ENCODE assay signal across 16 cellular contexts in genomic region chr10:44961931-44962750, GRCh38. TPM values are rescaled to one million over a fixed set of nuclear protein-coding genes. Genes with fewer than 3 reads are reported as not detected.
DNase-seq lines count a peak whose midpoint lies in the region; ATAC-seq, FAIRE-seq and TF ChIP-seq lines count a peak whose summit lies in the region.
"Had no signal": no experiment of that assay in that cellular context is flagged by ENCODE, and none has a peak within 500 bp of the region (broad histone marks: within the 10 kb centered on the region; RNA-seq: fewer than 3 reads in every experiment).

No MANE protein-coding gene starts in this region.

- CTCF ChIA-PET in CD4-positive, alpha-beta T cell (lab: Charles Lee) = no interaction called here
- CTCF ChIA-PET in GM12878 (lab: Yijun Ruan, JAX) = interaction anchor here (1.1 to 9.1 kb wide), 8 partner anchors 11 to 28 kb away, joined by 3 to 116 read pairs (median 4); partner anchors contain the start of gene DEPP1
- CTCF ChIA-PET in Calu3 (lab: Charles Lee) = no interaction called here

- TF ChIP-seq CTCF in CD4-positive, alpha-beta T cell (IDR thresholded peaks at IDR 0.05) = no peak
- TF ChIP-seq CTCF in GM12878 (IDR thresholded peaks at IDR 0.05 in 2 of 3, conservative IDR thresholded peaks at IDR 0.05 in 1 of 3; ENCODE audit: control insufficient read depth in 2 of 3, extremely low read depth in 1 of 3, insufficient read depth in 1 of 3, low read depth in 3 of 3, low read length in 3 of 3) (no peak), Calu3 (IDR thresholded peaks at IDR 0.05; ENCODE audit: unreplicated experiment) (no peak)

- H3K4me3 ChIP-seq in GM12878 (peak overlapping the region; percentile 1; the same call in 1 of the 2 replicates), rectal smooth muscle tissue (ENCODE audit: low read length) (peak overlapping the region; percentile 26)
- H3K4me3 ChIP-seq: smooth muscle cell had no signal

- WGBS in GM12878 (ENCODE audit: insufficient coverage, insufficient replicate concordance, low lambda C conversion rate, missing lambda C conversion rate) = 90% methylated on average over 11 of the region's 11 CpGs

- BruUV-seq in GM12878 (replicated peaks; lab: Mats Ljungman, UMichigan) (no TSS peak), Calu3 (replicated peaks; lab: Mats Ljungman, UMichigan) (no TSS peak)

- H3K4me1 Mint-ChIP-seq in CD4-positive, alpha-beta T cell (ENCODE audit: low read depth) = peaks cover 33% of the 10 kb centered on the region
- H3K4me1 Mint-ChIP-seq in Calu3 (ENCODE audit: low read depth, unreplicated experiment) = peaks cover 35% of the 10 kb centered on the region

- H3K4me1 ChIP-seq in GM12878 (ENCODE audit: control insufficient read depth, insufficient read depth, low read length) (peaks cover 70% of the 10 kb centered on the region), rectal smooth muscle tissue (ENCODE audit: control insufficient read depth, insufficient read depth, low read length) (peaks cover 8% of the 10 kb centered on the region)

- no peaks in the 10 kb centered on the region for H3K36me3 ChIP-seq in GM12878 (ENCODE audit: control insufficient read depth in 2 of 2, insufficient read depth in 2 of 2, low read length in 1 of 2)
- no peaks in the 10 kb centered on the region for H3K36me3 ChIP-seq in rectal smooth muscle tissue (ENCODE audit: control insufficient read depth, insufficient read depth, low read length)

- H3K9ac ChIP-seq in GM12878 (ENCODE audit: control insufficient read depth, insufficient read depth, low read length) (peak overlapping the region; percentile 62; the same call in 1 of the 2 replicates), rectal smooth muscle tissue (ENCODE audit: low read length) (peak overlapping the region; percentile 19)

- intact Hi-C loops in CD4-positive, alpha-beta T cell (cut with DNase I, micrococcal nuclease) = no loop called here
- intact Hi-C loops in GM12878 (cut with micrococcal nuclease; ENCODE audit: unreplicated experiment) = loop anchor here (10.0 kb wide), 2 partner anchors 413 to 1817 kb away; partner anchors contain the start of gene ALOX5
- intact Hi-C loops in Calu3 (cut with micrococcal nuclease; ENCODE audit: unreplicated experiment) = no loop called here

- H3K27ac ChIP-seq in CD4-positive, alpha-beta T cell (ENCODE audit: low read depth, low read length) = no peak overlapping the region
- H3K27ac ChIP-seq in GM12878 (ENCODE audit: control insufficient read depth, insufficient read depth) (peak overlapping the region; percentile 85), rectal smooth muscle tissue (ENCODE audit: low read depth, low read length) (no peak overlapping the region)

- POLR2A ChIA-PET in CD4-positive, alpha-beta T cell (lab: Charles Lee) = interaction anchor here (1.2 kb wide), 1 partner anchor 16 kb away, joined by 3 read pairs; no protein-coding TSS in a partner anchor
- POLR2A ChIA-PET in GM12878 (lab: Charles Lee) = interaction anchor here (1.8 to 14.0 kb wide), 4 partner anchors 9 to 17 kb away, joined by 7 to 174 read pairs (median 59); partner anchors contain the start of gene DEPP1

- H3K27me3 ChIP-seq in CD4-positive, alpha-beta T cell (ENCODE audit: control insufficient read depth, insufficient read depth, low read length) = no peaks in the 10 kb centered on the region
- H3K27me3 ChIP-seq in GM12878 (replicated peaks in 1 of 2; ENCODE audit: control insufficient read depth in 2 of 2, insufficient read depth in 2 of 2, low read length in 1 of 2) (no peaks in the 10 kb centered on the region), rectal smooth muscle tissue (ENCODE audit: control insufficient read depth, insufficient read depth, low read length) (no peaks in the 10 kb centered on the region)

- no peak for TF ChIP-seq RAD21 in GM12878 (IDR thresholded peaks at IDR 0.05; ENCODE audit: insufficient read depth, low read depth, low read length)

- FAIRE-seq in GM12878 (lab: Jason Lieb, UNC) (no peak), GM12891 (lab: Jason Lieb, UNC) (no peak)

- SMC1A ChIA-PET in GM12878 (lab: Charles Lee; ENCODE audit: uncharacterized antibody, unreplicated experiment) = interaction anchor here (0.7 to 9.3 kb wide), 11 partner anchors 9 to 46 kb away, joined by 3 to 147 read pairs (median 8); partner anchors contain the start of gene DEPP1

- no peaks in the 10 kb centered on the region for H3K27me3 Mint-ChIP-seq in CD4-positive, alpha-beta T cell
- no peaks in the 10 kb centered on the region for H3K27me3 Mint-ChIP-seq in Calu3 (ENCODE audit: unreplicated experiment)

- no peak overlapping the region for H3K27ac Mint-ChIP-seq in CD4-positive, alpha-beta T cell
- H3K27ac Mint-ChIP-seq in Calu3 (ENCODE audit: unreplicated experiment) = no peak overlapping the region

- no peaks in the 10 kb centered on the region for H3K9me3 Mint-ChIP-seq in CD4-positive, alpha-beta T cell
- no peaks in the 10 kb centered on the region for H3K9me3 Mint-ChIP-seq in Calu3 (ENCODE audit: low read depth, unreplicated experiment)

- H3K4me2 ChIP-seq in GM12878 (ENCODE audit: control insufficient read depth, insufficient read depth) = peak overlapping the region; percentile 82
- H3K4me2 ChIP-seq: smooth muscle cell had no signal

- no peaks in the 10 kb centered on the region for H4K20me1 ChIP-seq in GM12878 (ENCODE audit: control insufficient read depth, insufficient read depth)

- TF ChIP-seq EP300 in GM12878 (IDR thresholded peaks at IDR 0.05; ENCODE audit: borderline replicate concordance in 1 of 2, control insufficient read depth in 1 of 2, low read depth in 2 of 2, low read length in 2 of 2) = no peak

- H3K9me3 ChIP-seq in CD4-positive, alpha-beta T cell (ENCODE audit: control insufficient read depth, low read length) = no peaks in the 10 kb centered on the region
- no peaks in the 10 kb centered on the region for H3K9me3 ChIP-seq in GM12878 (replicated peaks; ENCODE audit: control insufficient read depth, insufficient read depth, low read length)

- RAD21 ChIA-PET in GM12878 (lab: Charles Lee; ENCODE audit: unreplicated experiment) = interaction anchor here (0.9 to 9.2 kb wide), 7 partner anchors 10 to 38 kb away, joined by 3 to 124 read pairs (median 38); partner anchors contain the start of genes DEPP1 and ZNF22

- peak overlapping the region; percentile 56 for H3K4me3 Mint-ChIP-seq in CD4-positive, alpha-beta T cell
- H3K4me3 Mint-ChIP-seq in Calu3 (ENCODE audit: low read depth, unreplicated experiment) = no peak overlapping the region

- no peak for ATAC-seq in CD4-positive, alpha-beta T cell (ENCODE audit: poor library complexity)
- no peak for ATAC-seq in GM12878

- peaks cover 47% of the 10 kb centered on the region for H3K79me2 ChIP-seq in GM12878 (ENCODE audit: control insufficient read depth, insufficient read depth, low read length)

- no peak overlapping the region for H2AFZ ChIP-seq in GM12878 (ENCODE audit: control insufficient read depth, low read depth, low read length)

- H3K36me3 Mint-ChIP-seq in CD4-positive, alpha-beta T cell (ENCODE audit: low read depth) = no peaks in the 10 kb centered on the region
- H3K36me3 Mint-ChIP-seq in Calu3 (ENCODE audit: insufficient read depth, unreplicated experiment) = peaks cover 24% of the 10 kb centered on the region

- in situ Hi-C loops in GM12878 (cut with MboI) = loop anchor here (10.0 to 25.0 kb wide), 2 partner anchors 1557 to 1800 kb away; partner anchors contain the start of gene HNRNPF

- TF ChIP-seq POLR2A in GM12878 (IDR thresholded peaks at IDR 0.05; ENCODE audit: low read depth, low read length) = no peak
- TF ChIP-seq POLR2A in GM12891 (IDR thresholded peaks at IDR 0.05; ENCODE audit: low read depth, low read length) = no peak

- DNase-seq in CD4-positive, alpha-beta T cell = no peak
- DNase-seq in GM12878 (ENCODE audit: low read depth, low spot score) = no peak
- DNase-seq in islet precursor cell = peak; percentile 50
- DNase-seq in foreskin melanocyte = no peak
- no peak for DNase-seq in glomerular visceral epithelial cell (ENCODE audit: extremely low spot score)
- no peak for DNase-seq in GM12891 (ENCODE audit: insufficient read length, low spot score)
- DNase-seq in Calu3 = no peak
- DNase-seq: activated CD4-positive, alpha-beta T cell treated with anti-CD3 and anti-CD28 coated beads, Interleukin-2, amount 50 U/mL, for 1 hour; activated naive CD4-positive, alpha-beta T cell treated with anti-CD3 and anti-CD28 coated beads, Interleukin-2, amount 50 U/mL, for 16 hours; AML-193; dermis blood vessel endothelial cell; NCI-H2171 treated with DMSO at 0.1 percent for 48 hours; T-helper 1 cell had no signal

RNA-seq across cellular contexts. Expression of gene RASSF4, which starts 2.5 kb away (rescaled TPM):
- total RNA-seq in CD4-positive, alpha-beta T cell = 1 to 10 TPM in 1 of 2 experiments, under 1 TPM in 1; 0.88 to 1.4 TPM
- 175 and 194 TPM in 2 replicates for total RNA-seq in GM12878 (2013; cell fraction: nucleolus; rRNA removed)
- total RNA-seq in GM12878 (2014; rRNA removed) = 15.6 and 16.5 TPM in 2 replicates
- total RNA-seq in GM12878 (2014; rRNA removed; fragmentation: Illumina TruSeq; extraction: Trizol) = 10.9 and 11.9 TPM in 2 replicates
- 20.0 and 21.1 TPM in 2 replicates for total RNA-seq in GM12878 (2021)
- 9.8 TPM for polyA plus RNA-seq in GM12878 (2011; ENCODE audit: low read depth)
- polyA plus RNA-seq in GM12878 (2011; rRNA removed) = 50.8 and 71.1 TPM in 2 replicates
- 55.8 and 83.7 TPM in 2 replicates for polyA plus RNA-seq in GM12878 (2011; cell fraction: cytosol; rRNA removed)
- 307 and 389 TPM in 2 replicates for polyA plus RNA-seq in GM12878 (2011; cell fraction: nucleus; rRNA removed)
- polyA plus RNA-seq in GM12878 (2012) = 16.9 and 18.3 TPM in 2 replicates
- polyA plus RNA-seq in GM12878 (2014; fragmentation: Illumina TruSeq; extraction: Trizol) = 6.3 and 10.7 TPM in 2 replicates
- 1 to 10 TPM; 3.7 to 4.0 TPM for polyA plus RNA-seq in GM12878 (2014; fragmentation: Nextera tagmentation; extraction: Ambion mirVana)
- 17.1 and 19.4 TPM in 2 replicates for polyA plus RNA-seq in GM12878 (2014; rRNA removed)
- polyA plus RNA-seq in GM12878 (2016; fragmentation: Nextera tagmentation; extraction: Ambion mirVana) = 10 to 100 TPM; 17.1 to 19.1 TPM
- polyA minus RNA-seq in GM12878 (2011; rRNA and poly(A)+ RNA removed) = 45.6 and 75.7 TPM in 2 replicates
- polyA minus RNA-seq in GM12878 (2011; cell fraction: cytosol; rRNA and poly(A)+ RNA removed) = 17.1 and 19.4 TPM in 2 replicates
- polyA minus RNA-seq in GM12878 (2011; cell fraction: nucleus; rRNA and poly(A)+ RNA removed) = 66.4 and 98.8 TPM in 2 replicates
- polyA plus RNA-seq in GM12891 (2012; ENCODE audit: low read depth, missing spikeins) = 41.3 TPM
- 2.2 and 2.4 TPM in 2 replicates for total RNA-seq in Calu3 (2022)

RNA-seq across cellular contexts. Expression of gene DEPP1, which starts 16.5 kb away (rescaled TPM):
- total RNA-seq in CD4-positive, alpha-beta T cell = not detected
- total RNA-seq in GM12878 (2013; cell fraction: nucleolus; rRNA removed) = 23.8 and 31.1 TPM in 2 replicates
- total RNA-seq in GM12878 (2014; rRNA removed) (7.8 and 8.4 TPM in 2 replicates), GM12878 (2014; rRNA removed; fragmentation: Illumina TruSeq; extraction: Trizol) (5.6 and 5.7 TPM in 2 replicates), GM12878 (2021) (8.6 and 8.9 TPM in 2 replicates), Calu3 (2022) (11.1 and 16.5 TPM in 2 replicates)
- 1.2 TPM for polyA plus RNA-seq in GM12878 (2011; ENCODE audit: low read depth)
- polyA plus RNA-seq in GM12878 (2011; rRNA removed) (2.4 and 4.5 TPM in 2 replicates), GM12878 (2014; fragmentation: Illumina TruSeq; extraction: Trizol) (3.8 and 6.1 TPM in 2 replicates), GM12878 (2014; fragmentation: Nextera tagmentation; extraction: Ambion mirVana) (1 to 10 TPM; 1.7 to 1.8 TPM), GM12878 (2014; rRNA removed) (8.5 TPM in 2 replicates), GM12878 (2016; fragmentation: Nextera tagmentation; extraction: Ambion mirVana) (10 to 100 TPM; 11.0 to 12.1 TPM)
- polyA plus RNA-seq in GM12878 (2011; cell fraction: cytosol; rRNA removed) = 5.2 and 6.2 TPM in 2 replicates
- polyA plus RNA-seq in GM12878 (2011; cell fraction: nucleus; rRNA removed) = 3.0 and 3.7 TPM in 2 replicates
- 2.1 and 4.4 TPM in 2 replicates for polyA plus RNA-seq in GM12878 (2012)
- 6.1 and 8.3 TPM in 2 replicates for polyA minus RNA-seq in GM12878 (2011; rRNA and poly(A)+ RNA removed)
- polyA minus RNA-seq in GM12878 (2011; cell fraction: cytosol; rRNA and poly(A)+ RNA removed) = 2.6 and 3.1 TPM in 2 replicates
- polyA minus RNA-seq in GM12878 (2011; cell fraction: nucleus; rRNA and poly(A)+ RNA removed) = 8.7 and 10.1 TPM in 2 replicates
- 2.6 TPM for polyA plus RNA-seq in GM12891 (2012; ENCODE audit: low read depth, missing spikeins)

RNA-seq across cellular contexts. Expression of gene ZNF22, which starts 38.6 kb away (rescaled TPM):
- 10 to 100 TPM; 14.1 to 15.3 TPM for total RNA-seq in CD4-positive, alpha-beta T cell
- 15.8 and 16.7 TPM in 2 replicates for total RNA-seq in GM12878 (2013; cell fraction: nucleolus; rRNA removed)
- 31.1 and 42.1 TPM in 2 replicates for total RNA-seq in GM12878 (2014; rRNA removed)
- 44.2 and 44.5 TPM in 2 replicates for total RNA-seq in GM12878 (2014; rRNA removed; fragmentation: Illumina TruSeq; extraction: Trizol)
- 31.1 and 34.7 TPM in 2 replicates for total RNA-seq in GM12878 (2021)
- 20.2 TPM for polyA plus RNA-seq in GM12878 (2011; ENCODE audit: low read depth)
- polyA plus RNA-seq in GM12878 (2011; rRNA removed) = 33.1 and 49.3 TPM in 2 replicates
- 10.8 and 12.9 TPM in 2 replicates for polyA plus RNA-seq in GM12878 (2011; cell fraction: cytosol; rRNA removed)
- 11.1 and 11.3 TPM in 2 replicates for polyA plus RNA-seq in GM12878 (2011; cell fraction: nucleus; rRNA removed)
- 21.5 and 21.7 TPM in 2 replicates for polyA plus RNA-seq in GM12878 (2012)
- 43.4 and 59.1 TPM in 2 replicates for polyA plus RNA-seq in GM12878 (2014; fragmentation: Illumina TruSeq; extraction: Trizol)
- 10 to 100 TPM; 47.4 to 74.4 TPM for polyA plus RNA-seq in GM12878 (2014; fragmentation: Nextera tagmentation; extraction: Ambion mirVana)
- 26.7 and 32.3 TPM in 2 replicates for polyA plus RNA-seq in GM12878 (2014; rRNA removed)
- polyA plus RNA-seq in GM12878 (2016; fragmentation: Nextera tagmentation; extraction: Ambion mirVana) = 10 to 100 TPM; 47.2 to 48.4 TPM
- polyA minus RNA-seq in GM12878 (2011; rRNA and poly(A)+ RNA removed) = 8.3 and 8.7 TPM in 2 replicates
- 4.4 and 5.1 TPM in 2 replicates for polyA minus RNA-seq in GM12878 (2011; cell fraction: cytosol; rRNA and poly(A)+ RNA removed)
- polyA minus RNA-seq in GM12878 (2011; cell fraction: nucleus; rRNA and poly(A)+ RNA removed) = 5.2 and 6.5 TPM in 2 replicates
- 15.1 TPM for polyA plus RNA-seq in GM12891 (2012; ENCODE audit: low read depth, missing spikeins)
- 10.8 and 11.9 TPM in 2 replicates for total RNA-seq in Calu3 (2022)

RNA-seq across cellular contexts. Expression of gene TMEM72, which starts 51.0 kb away (rescaled TPM):
- not detected for total RNA-seq in CD4-positive, alpha-beta T cell
- not detected in 2 replicates for total RNA-seq in GM12878 (2013; cell fraction: nucleolus; rRNA removed)
- total RNA-seq in GM12878 (2014; rRNA removed) (not detected in 2 replicates), GM12878 (2014; rRNA removed; fragmentation: Illumina TruSeq; extraction: Trizol) (not detected in 2 replicates), GM12878 (2021) (not detected in 2 replicates), Calu3 (2022) (not detected in 2 replicates)
- not detected for polyA plus RNA-seq in GM12878 (2011; ENCODE audit: low read depth)
- polyA plus RNA-seq in GM12878 (2011; rRNA removed) (0.07 and 0.12 TPM in 2 replicates), GM12878 (2014; fragmentation: Illumina TruSeq; extraction: Trizol) (not detected in 2 replicates), GM12878 (2014; fragmentation: Nextera tagmentation; extraction: Ambion mirVana) (not detected), GM12878 (2014; rRNA removed) (not detected in 2 replicates), GM12878 (2016; fragmentation: Nextera tagmentation; extraction: Ambion mirVana) (not detected)
- polyA plus RNA-seq in GM12878 (2011; cell fraction: cytosol; rRNA removed) = 0.21 and 0.32 TPM in 2 replicates
- polyA plus RNA-seq in GM12878 (2011; cell fraction: nucleus; rRNA removed) = 0.28 and 0.42 TPM in 2 replicates
- 0.08 TPM in 1 of 2 replicates, not detected in the other for polyA plus RNA-seq in GM12878 (2012)
- 0.29 and 0.41 TPM in 2 replicates for polyA minus RNA-seq in GM12878 (2011; rRNA and poly(A)+ RNA removed)
- polyA minus RNA-seq in GM12878 (2011; cell fraction: cytosol; rRNA and poly(A)+ RNA removed) = not detected in 2 replicates
- 0.12 TPM in 1 of 2 replicates, not detected in the other for polyA minus RNA-seq in GM12878 (2011; cell fraction: nucleus; rRNA and poly(A)+ RNA removed)
- polyA plus RNA-seq in GM12891 (2012; ENCODE audit: low read depth, missing spikeins) = not detected
- total RNA-seq: dermis blood vessel endothelial cell, OCI-LY7, smooth muscle cell had no signal
- polyA plus RNA-seq: smooth muscle cell had no signal

Comparison
In these comparisons a context has a peak if more than half of its experiments do, and no peak if none do; other contexts are left out.
1. RNA of gene DEPP1, which starts 16.5 kb away (total RNA-seq): 11.1 to 16.5 TPM in Calu3 and 5.6 to 31.1 TPM in GM12878; not detected in CD4-positive, alpha-beta T cell; every median in the first group is over 4 times any median in the second.